Comparison of ENCODE assay signal across 22 cellular contexts in genomic region chr3:49627634-49628033, GRCh38.
"Had no signal": no experiment of that assay in that cellular context is flagged by ENCODE, and none has a peak within 500 bp of the region (broad histone marks: within the 10 kb centered on the region; RNA-seq: fewer than 3 reads in every experiment).

No MANE protein-coding gene starts in this region.

- H3K27ac ChIP-seq: SJCRH30 had no signal

- DNase-seq: IMR-90, Karpas-422, KG1, MG63, NCI-H1105, NCI-H1417, NCI-H146, NCI-H1694 treated with DMSO at 0.1 percent for 48 hours, NCI-H1930, NCI-H2081, NCI-H2107, NCI-H2227 treated with DMSO at 0.1 percent for 48 hours, NCI-H524, NCI-H526 treated with DMSO at 0.1 percent for 48 hours, NCI-H748 treated with DMSO at 0.1 percent for 48 hours, PC-3, SHP77 treated with DMSO at 0.1 percent for 48 hours, SJCRH30 had no signal

- ATAC-seq: HepG2, Panc1, PC-3, Right ventricle myocardium inferior, SK-N-SH treated with all-trans-retinoic acid at 6 μM for 48 hours had no signal
